ENCODE assay signal across 12 cellular contexts in the genomic region with DNA sequence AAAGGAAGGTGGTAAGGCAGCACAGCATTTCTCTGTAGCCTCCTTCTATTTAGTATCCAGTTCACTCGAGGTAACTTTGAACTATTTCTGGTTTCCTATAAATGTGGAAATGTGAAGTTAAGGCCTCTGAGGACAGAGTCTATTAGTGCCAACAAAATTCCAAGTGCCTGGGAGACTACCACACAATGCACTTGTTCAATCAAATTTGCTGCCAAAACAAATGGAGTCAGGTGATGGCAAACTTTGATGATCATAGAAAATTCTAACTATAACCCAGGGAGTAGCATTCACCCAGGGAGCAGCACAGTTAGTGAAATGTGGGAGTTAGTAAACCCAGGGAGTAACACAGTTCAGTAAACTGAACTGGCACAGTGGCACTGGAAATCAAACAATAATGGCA.
DNase-seq lines count a peak whose midpoint lies in the region; ATAC-seq and TF ChIP-seq lines count a peak whose summit lies in the region.
"Had no signal": no experiment of that assay in that cellular context is flagged by ENCODE, and none has a peak within 500 bp of the region (broad histone marks: within the 10 kb centered on the region; RNA-seq: fewer than 3 reads in every experiment).

No MANE protein-coding gene starts in this region.

- DNase-seq in mesenchymal stem cell (no peak), substantia nigra (lab: John Stamatoyannopoulos, UW) (no peak), SIG-M5 treated with dmso at 0.1 percent for 504 hours (lab: John Stamatoyannopoulos, UW; ENCODE audit: unreplicated experiment) (no peak), brain microvascular endothelial cell (no peak)
- DNase-seq: AML-193; Caco-2; CD4-positive, alpha-beta T cell had no signal

- in situ Hi-C loops in brain microvascular endothelial cell (cut with HindIII; ENCODE audit: low pct_ligation_motif_present, low sequenced_read_pairs) = no loop called here

- H3K4me3 ChIP-seq in mesenchymal stem cell (ENCODE audit: insufficient read depth in 1 of 2, low read depth in 1 of 2, low read length in 2 of 2) = no peak overlapping the region
- no peak overlapping the region for H3K4me3 ChIP-seq in brain microvascular endothelial cell (ENCODE audit: low read depth, low read length)
- H3K4me3 ChIP-seq: HAP-1 had no signal

- no peak for ATAC-seq in GM21528 (IDR thresholded peaks at IDR 0.05; ENCODE audit: low FRiP score, unreplicated experiment)
- ATAC-seq: HepG2 had no signal

- H3K4me1 ChIP-seq in mesenchymal stem cell (ENCODE audit: control insufficient read depth, insufficient read depth, low read depth, low read length) = peaks cover 1% of the 10 kb centered on the region
- H3K4me1 ChIP-seq: Caco-2, HAP-1 had no signal

- H2BK15ac ChIP-seq in mesenchymal stem cell (ENCODE audit: low read depth, poor library complexity, severe bottlenecking) = no peak overlapping the region

- peak overlapping the region; percentile 33 for H2AK5ac ChIP-seq in mesenchymal stem cell (ENCODE audit: low read length, severe bottlenecking)

- H3K27me3 ChIP-seq in mesenchymal stem cell (ENCODE audit: control insufficient read depth in 1 of 2, insufficient read depth in 1 of 2, low read length in 2 of 2) (no peaks in the 10 kb centered on the region), brain microvascular endothelial cell (replicated peaks) (no peaks in the 10 kb centered on the region)

- no peak overlapping the region for H3K9ac ChIP-seq in mesenchymal stem cell (ENCODE audit: low read length)

- H3K9me3 ChIP-seq in mesenchymal stem cell (ENCODE audit: control insufficient read depth, low read length) = no peaks in the 10 kb centered on the region
- H3K9me3 ChIP-seq: Caco-2, HAP-1 had no signal

- H2BK5ac ChIP-seq in mesenchymal stem cell (ENCODE audit: low read depth, low read length, poor library complexity, severe bottlenecking) = no peak overlapping the region

- peaks cover 13% of the 10 kb centered on the region for H3K79me1 ChIP-seq in mesenchymal stem cell (replicated peaks; ENCODE audit: low read length, poor library complexity, severe bottlenecking)

- no peaks in the 10 kb centered on the region for H3K36me3 ChIP-seq in mesenchymal stem cell (ENCODE audit: control insufficient read depth in 1 of 2, insufficient read depth in 2 of 2, low read depth in 1 of 2, low read length in 2 of 2)
- peaks cover 3% of the 10 kb centered on the region for H3K36me3 ChIP-seq in brain microvascular endothelial cell (replicated peaks)
- H3K36me3 ChIP-seq: HAP-1 had no signal

- no peak overlapping the region for H3K4me2 ChIP-seq in mesenchymal stem cell (ENCODE audit: low read length, poor library complexity, severe bottlenecking)

- no peak for TF ChIP-seq CTCF in brain microvascular endothelial cell (IDR thresholded peaks at IDR 0.05; ENCODE audit: low read depth, low read length, missing control alignments)

- no peak overlapping the region for H2AFZ ChIP-seq in mesenchymal stem cell (ENCODE audit: low read depth, low read length)

- WGBS in mesenchymal stem cell = 100% methylated on average over 1 of the region's 1 CpG

- H3K4ac ChIP-seq in mesenchymal stem cell (ENCODE audit: low read depth in 1 of 2, low read length in 2 of 2) = no peak overlapping the region

- H3K14ac ChIP-seq in mesenchymal stem cell (ENCODE audit: low read length in 2 of 2) = no peak overlapping the region

- H3K23ac ChIP-seq in mesenchymal stem cell (ENCODE audit: low read length in 2 of 2) = no peak overlapping the region

- H3K18ac ChIP-seq in mesenchymal stem cell (ENCODE audit: low read depth in 1 of 2, low read length in 2 of 2) = no peak overlapping the region

- H4K91ac ChIP-seq in mesenchymal stem cell (ENCODE audit: low read length) = no peak overlapping the region

- no peak overlapping the region for H2BK120ac ChIP-seq in mesenchymal stem cell (ENCODE audit: low read depth, low read length)

- peak overlapping the region; percentile 34 for H3K27ac ChIP-seq in angular gyrus (ENCODE audit: low read depth, low read length)
- H3K27ac ChIP-seq in mesenchymal stem cell (ENCODE audit: low read length, poor library complexity, severe bottlenecking) = no peak overlapping the region
- peak overlapping the region; percentile 33 for H3K27ac ChIP-seq in substantia nigra (ENCODE audit: low read depth, low read length, poor library complexity, severe bottlenecking)
- no peak overlapping the region for H3K27ac ChIP-seq in brain microvascular endothelial cell
- H3K27ac ChIP-seq: C4-2B had no signal

- H2BK12ac ChIP-seq in mesenchymal stem cell (ENCODE audit: low read length in 2 of 2) = no peak overlapping the region

- no peak overlapping the region for H4K8ac ChIP-seq in mesenchymal stem cell (ENCODE audit: low read length)

Comparison
In these comparisons a context has a peak if more than half of its experiments do, and no peak if none do; other contexts are left out.
1. H3K27ac ChIP-seq: peak in angular gyrus (single experiment) and substantia nigra (single experiment); none in mesenchymal stem cell (single experiment) and brain microvascular endothelial cell (single experiment).